In genomic region chr11:12050911-12051667, GRCh38 we compare ENCODE assay signal across 15 cellular contexts. TPM values are rescaled to one million over a fixed set of nuclear protein-coding genes. Genes with fewer than 3 reads are reported as not detected.
DNase-seq lines count a peak whose midpoint lies in the region; ATAC-seq and TF ChIP-seq lines count a peak whose summit lies in the region.
"Had no signal": no experiment of that assay in that cellular context is flagged by ENCODE, and none has a peak within 500 bp of the region (broad histone marks: within the 10 kb centered on the region; RNA-seq: fewer than 3 reads in every experiment).

No MANE protein-coding gene starts in this region.

- DNase-seq in NCI-H1092 treated with DMSO at 0.1 percent for 48 hours (lab: John Stamatoyannopoulos, UW): peak; percentile 43
- DNase-seq in NCI-H1092 (lab: John Stamatoyannopoulos, UW): no peak
- peak; percentile 34 for DNase-seq in NCI-H2029 (lab: John Stamatoyannopoulos, UW)
- DNase-seq in esophagus squamous epithelium (lab: John Stamatoyannopoulos, UW): no peak
- no peak for DNase-seq in gastrocnemius medialis
- DNase-seq in activated T-cell treated with anti-CD3 and anti-CD28 coated beads, Interleukin-2, amount 50 U/mL, for 24 hours: no peak
- DNase-seq: 8988T; activated CD4-positive, alpha-beta T cell treated with anti-CD3 and anti-CD28 coated beads for 4 hours; activated naive CD8-positive, alpha-beta T cell treated with anti-CD3 and anti-CD28 coated beads, Interleukin-2, amount 50 U/mL, for 24 hours; activated T-cell treated with anti-CD3 and anti-CD28 coated beads, Interleukin-2, amount 50 U/mL, for 72 hours; CD4-positive, alpha-beta T cell; GDM1 had no signal

- no peak for TF ChIP-seq POLR2A in esophagus squamous epithelium (IDR thresholded peaks at IDR 0.05)
- TF ChIP-seq POLR2A in gastrocnemius medialis (IDR thresholded peaks at IDR 0.05): no peak

- H3K4me1 ChIP-seq in esophagus squamous epithelium: peaks cover 4 to 24% (median 11%) of the 10 kb centered on the region in 3 donors
- H3K4me1 ChIP-seq in gastrocnemius medialis: peaks cover 4 to 15% of the 10 kb centered on the region in 2 donors

- H3K36me3 Mint-ChIP-seq in activated T-cell treated with anti-CD3 and anti-CD28 coated beads, Interleukin-2, amount 50 U/mL, for 24 hours (ENCODE audit: low read depth): no peaks in the 10 kb centered on the region

- H3K4me3 Mint-ChIP-seq in activated T-cell treated with anti-CD3 and anti-CD28 coated beads, Interleukin-2, amount 50 U/mL, for 24 hours: no peak overlapping the region
- H3K4me3 Mint-ChIP-seq: activated naive CD8-positive, alpha-beta T cell treated with anti-CD3 and anti-CD28 coated beads, Interleukin-2, amount 50 U/mL, for 24 hours; activated T-cell treated with anti-CD3 and anti-CD28 coated beads, Interleukin-2, amount 50 U/mL, for 72 hours; CD4-positive, alpha-beta T cell; stimulated activated naive CD8-positive, alpha-beta T cell treated with anti-CD3 and anti-CD28 coated beads, Interleukin-15, Interleukin-2, amounts not matched to agents 100 ng/mL and 50 ng/mL, for 24 hours had no signal

- H3K4me3 ChIP-seq in esophagus squamous epithelium: no peak overlapping the region
- no peak overlapping the region for H3K4me3 ChIP-seq in gastrocnemius medialis

- WGBS in esophagus squamous epithelium, 2 donors: 78 to 83% methylated on average over 6 to 9 of the region's 11 CpGs

- ATAC-seq in gastrocnemius medialis (no peak), GM18861 (IDR thresholded peaks at IDR 0.05; ENCODE audit: unreplicated experiment) (no peak), GM19455 (IDR thresholded peaks at IDR 0.05; ENCODE audit: unreplicated experiment) (no peak)
- ATAC-seq: activated naive CD8-positive, alpha-beta T cell treated with anti-CD3 and anti-CD28 coated beads, Interleukin-2, amount 50 U/mL, for 24 hours; activated T-cell treated with anti-CD3 and anti-CD28 coated beads, Interleukin-2, amount 50 U/mL, for 72 hours had no signal

- intact Hi-C loops in esophagus squamous epithelium (cut with DNase I): no loop called here
- intact Hi-C loops in gastrocnemius medialis (cut with DNase I; ENCODE audit: low total_unique reads): no loop called here

- TF ChIP-seq CTCF in esophagus squamous epithelium (IDR thresholded peaks at IDR 0.05): no peak
- no peak for TF ChIP-seq CTCF in gastrocnemius medialis (IDR thresholded peaks at IDR 0.05 in 4 of 5, conservative IDR thresholded peaks at IDR 0.05 in 1 of 5)

- peak overlapping the region in 3 of 4 donors; percentile 19 to 45 (median 34) for H3K27ac ChIP-seq in esophagus squamous epithelium
- peak overlapping the region in 3 of 4 donors; percentile 52 to 73 (median 57) for H3K27ac ChIP-seq in gastrocnemius medialis

- H3K27me3 ChIP-seq in esophagus squamous epithelium: no peaks in the 10 kb centered on the region
- H3K27me3 ChIP-seq in gastrocnemius medialis: no peaks in the 10 kb centered on the region

- peaks cover 14% of the 10 kb centered on the region for H3K4me1 Mint-ChIP-seq in activated T-cell treated with anti-CD3 and anti-CD28 coated beads, Interleukin-2, amount 50 U/mL, for 24 hours (ENCODE audit: low read depth)

- no peaks in the 10 kb centered on the region for H3K9me3 Mint-ChIP-seq in activated T-cell treated with anti-CD3 and anti-CD28 coated beads, Interleukin-2, amount 50 U/mL, for 24 hours
- H3K9me3 Mint-ChIP-seq: activated naive CD8-positive, alpha-beta T cell treated with anti-CD3 and anti-CD28 coated beads, Interleukin-2, amount 50 U/mL, for 24 hours; activated T-cell treated with anti-CD3 and anti-CD28 coated beads, Interleukin-2, amount 50 U/mL, for 72 hours; CD4-positive, alpha-beta T cell; stimulated activated naive CD8-positive, alpha-beta T cell treated with anti-CD3 and anti-CD28 coated beads, Interleukin-15, Interleukin-2, amounts not matched to agents 100 ng/mL and 50 ng/mL, for 24 hours had no signal

- H3K36me3 ChIP-seq in esophagus squamous epithelium (no peaks in the 10 kb centered on the region), gastrocnemius medialis (no peaks in the 10 kb centered on the region)

- in situ Hi-C loops in gastrocnemius medialis (cut with MboI; ENCODE audit: low sequenced_read_pairs in 4 of 4): loop anchor here in 1 of 4 donors (25.0 kb wide), 1 partner anchor 636 kb away; no protein-coding TSS in a partner anchor

- no peaks in the 10 kb centered on the region for H3K9me3 ChIP-seq in esophagus squamous epithelium
- H3K9me3 ChIP-seq in gastrocnemius medialis: no peaks in the 10 kb centered on the region

- H3K27me3 Mint-ChIP-seq in activated T-cell treated with anti-CD3 and anti-CD28 coated beads, Interleukin-2, amount 50 U/mL, for 24 hours: peaks cover 11% of the 10 kb centered on the region
- H3K27me3 Mint-ChIP-seq: CD4-positive, alpha-beta T cell; stimulated activated naive CD8-positive, alpha-beta T cell treated with anti-CD3 and anti-CD28 coated beads, Interleukin-15, Interleukin-2, amounts not matched to agents 100 ng/mL and 50 ng/mL, for 24 hours had no signal

- no peak overlapping the region for H3K27ac Mint-ChIP-seq in activated T-cell treated with anti-CD3 and anti-CD28 coated beads, Interleukin-2, amount 50 U/mL, for 24 hours
- H3K27ac Mint-ChIP-seq: activated naive CD8-positive, alpha-beta T cell treated with anti-CD3 and anti-CD28 coated beads, Interleukin-2, amount 50 U/mL, for 24 hours; activated T-cell treated with anti-CD3 and anti-CD28 coated beads, Interleukin-2, amount 50 U/mL, for 72 hours; CD4-positive, alpha-beta T cell; stimulated activated naive CD8-positive, alpha-beta T cell treated with anti-CD3 and anti-CD28 coated beads, Interleukin-15, Interleukin-2, amounts not matched to agents 100 ng/mL and 50 ng/mL, for 24 hours had no signal

RNA-seq across cellular contexts. Expression of gene DKK3, which starts 42.7 kb away (rescaled TPM):
- total RNA-seq in esophagus squamous epithelium (100 to 1,000 TPM in 1 of 4 donors, 10 to 100 TPM in 3; 24.8 to 112 (median 44.5) TPM), gastrocnemius medialis (10 to 100 TPM in 1 of 4 donors, 1 to 10 TPM in 3; 4.1 to 31.7 (median 7.2) TPM)

RNA-seq across cellular contexts. Expression of gene MICAL2, which starts 59.3 kb away (rescaled TPM):
- total RNA-seq in esophagus squamous epithelium (10 to 100 TPM; 10.1 to 49.0 (median 19.8) TPM), gastrocnemius medialis (10 to 100 TPM; 24.7 to 53.7 (median 37.0) TPM)

Comparison
In these comparisons a context has a peak if more than half of its experiments do, and no peak if none do; other contexts are left out.
1. DNase-seq: peak in NCI-H1092 treated with DMSO at 0.1 percent for 48 hours (single experiment) and NCI-H2029 (single experiment); none in NCI-H1092 (single experiment), esophagus squamous epithelium (single experiment), gastrocnemius medialis (0 of 2) and activated T-cell treated with anti-CD3 and anti-CD28 coated beads, Interleukin-2, amount 50 U/mL, for 24 hours (single experiment).